Comparison of ENCODE assay signal across 2 cellular contexts in genomic region chr21:43283136-43283924, GRCh38.
A peak's percentile ranks its signal among the peaks of the same experiment; 100 is the strongest.
TF ChIP-seq lines count a peak whose summit lies in the region.

No MANE protein-coding gene starts in this region.

TF ChIP-seq in HEK293T, 16 proteins besides CTCF, POLR2A, EP300 and RAD21 (continued from another document):
- TF ChIP-seq SP1 (IDR thresholded peaks at IDR 0.05) (no peak), ZNF384 (IDR thresholded peaks at IDR 0.05) (no peak), HDGF (IDR thresholded peaks at IDR 0.05; ENCODE audit: borderline replicate concordance) (no peak)
TF ChIP-seq in HEK293T: peak in this region for 1.

TF ChIP-seq in K562, 482 proteins besides CTCF, POLR2A, EP300 and RAD21 (continued from another document):
- 0 out of 2 replicates have a peak, but pooled peaks have one; percentile 12 for TF ChIP-seq HBP1 (CRISPR knock-in tag; IDR thresholded peaks at IDR 0.05)
